In genomic region chr4:134747108-134747805, GRCh38 we compare ENCODE assay signal across 18 cellular contexts.
DNase-seq lines count a peak whose midpoint lies in the region; ATAC-seq, FAIRE-seq and TF ChIP-seq lines count a peak whose summit lies in the region.
"Had no signal": no experiment of that assay in that cellular context is flagged by ENCODE, and none has a peak within 500 bp of the region (broad histone marks: within the 10 kb centered on the region; RNA-seq: fewer than 3 reads in every experiment).

No MANE protein-coding gene starts in this region.

- POLR2A ChIA-PET in Caco-2 (lab: Charles Lee) = interaction anchor here (0.5 kb wide), 1 partner anchor 127 kb away, joined by 3 read pairs; no protein-coding TSS in a partner anchor
- POLR2A ChIA-PET in naive thymus-derived CD4-positive, alpha-beta T cell (lab: Charles Lee) = no interaction called here
- POLR2A ChIA-PET in activated CD4-positive, alpha-beta memory T cell treated with anti-CD3 and anti-CD28 coated beads, Interleukin-2, amount 10 ng/mL, durations not matched to agents 7 days and 5 days (lab: Charles Lee) = no interaction called here

- ATAC-seq in naive thymus-derived CD4-positive, alpha-beta T cell = no peak
- ATAC-seq: CD8-positive, alpha-beta T cell had no signal

- BruUV-seq in Caco-2 (replicated peaks; lab: Mats Ljungman, UMichigan) = no TSS peak

- H3K27me3 ChIP-seq in Caco-2 (replicated peaks; ENCODE audit: control insufficient read depth, insufficient read depth, low read length) = no peaks in the 10 kb centered on the region
- H3K27me3 ChIP-seq in naive thymus-derived CD4-positive, alpha-beta T cell (ENCODE audit: control insufficient read depth in 2 of 2, insufficient read depth in 2 of 2, low read length in 2 of 2) = no peaks in the 10 kb centered on the region
- H3K27me3 ChIP-seq: BLaER1, SJSA1 had no signal

- H3K4me3 ChIP-seq in Caco-2 (ENCODE audit: low read depth, low read length) (no peak overlapping the region), choroid plexus epithelial cell (ENCODE audit: low read depth, low read length) (no peak overlapping the region)
- H3K4me3 ChIP-seq in naive thymus-derived CD4-positive, alpha-beta T cell (ENCODE audit: low read length) = no peak overlapping the region
- H3K4me3 ChIP-seq: BLaER1, SJSA1 had no signal

- peak overlapping the region; percentile 85 for H3K27ac Mint-ChIP-seq in Caco-2 (ENCODE audit: unreplicated experiment)
- H3K27ac Mint-ChIP-seq in naive thymus-derived CD4-positive, alpha-beta T cell = no peak overlapping the region
- H3K27ac Mint-ChIP-seq in activated CD4-positive, alpha-beta memory T cell treated with anti-CD3 and anti-CD28 coated beads, Interleukin-2, amount 10 ng/mL, durations not matched to agents 7 days and 5 days = no peak overlapping the region
- no peak overlapping the region for H3K27ac Mint-ChIP-seq in activated T-cell treated with anti-CD3 and anti-CD28 coated beads, Interleukin-2, amount 50 U/mL, for 24 hours
- H3K27ac Mint-ChIP-seq: CD8-positive, alpha-beta T cell had no signal

- H3K36me3 ChIP-seq in Caco-2 (ENCODE audit: control insufficient read depth, insufficient read depth, low read length) = no peaks in the 10 kb centered on the region
- H3K36me3 ChIP-seq in naive thymus-derived CD4-positive, alpha-beta T cell (ENCODE audit: control insufficient read depth in 2 of 3, insufficient read depth in 3 of 3, low read length in 3 of 3) = no peaks in the 10 kb centered on the region
- H3K36me3 ChIP-seq: BLaER1, SJSA1 had no signal

- no peak for TF ChIP-seq CTCF in Caco-2 (IDR thresholded peaks at IDR 0.05; ENCODE audit: insufficient read depth in 1 of 2, low read depth in 1 of 2, low read length in 1 of 2, severe bottlenecking in 1 of 2, unreplicated experiment in 1 of 2)
- TF ChIP-seq CTCF in choroid plexus epithelial cell (conservative IDR thresholded peaks at IDR 0.05; ENCODE audit: low read depth, low read length) = no peak

- H3K9me3 ChIP-seq in Caco-2 = peaks cover 9% of the 10 kb centered on the region
- no peaks in the 10 kb centered on the region for H3K9me3 ChIP-seq in naive thymus-derived CD4-positive, alpha-beta T cell (ENCODE audit: control insufficient read depth in 2 of 3, low read length in 3 of 3)
- H3K9me3 ChIP-seq: BLaER1, SJSA1 had no signal

- peaks cover 20% of the 10 kb centered on the region for H3K4me1 Mint-ChIP-seq in Caco-2 (ENCODE audit: low read depth, unreplicated experiment)
- H3K4me1 Mint-ChIP-seq in naive thymus-derived CD4-positive, alpha-beta T cell = no peaks in the 10 kb centered on the region
- no peaks in the 10 kb centered on the region for H3K4me1 Mint-ChIP-seq in activated CD4-positive, alpha-beta memory T cell treated with anti-CD3 and anti-CD28 coated beads, Interleukin-2, amount 10 ng/mL, durations not matched to agents 7 days and 5 days
- H3K4me1 Mint-ChIP-seq in activated T-cell treated with anti-CD3 and anti-CD28 coated beads, Interleukin-2, amount 50 U/mL, for 24 hours (ENCODE audit: low read depth) = no peaks in the 10 kb centered on the region

- TF ChIP-seq POLR2A in H54 (IDR thresholded peaks at IDR 0.05; ENCODE audit: low read depth, low read length) = no peak

- DNase-seq in Caco-2 (peak; percentile 63 to 79), LHCN-M2 (ENCODE audit: low read depth) (peak; percentile 8), choroid plexus epithelial cell (ENCODE audit: low read depth) (peak; percentile 1), kidney tubule cell (ENCODE audit: low spot score) (peak; percentile 51), H54 (ENCODE audit: insufficient read length, low spot score) (no peak)
- DNase-seq in naive thymus-derived CD4-positive, alpha-beta T cell = no peak
- DNase-seq in activated CD4-positive, alpha-beta memory T cell treated with anti-CD3 and anti-CD28 coated beads, Interleukin-2, amount 10 ng/mL, durations not matched to agents 7 days and 5 days = no peak
- DNase-seq in activated T-cell treated with anti-CD3 and anti-CD28 coated beads, Interleukin-2, amount 50 U/mL, for 24 hours = no peak
- DNase-seq: CD8-positive, alpha-beta T cell; H7; NCI-H1048; NCI-H1436 treated with DMSO at 0.1 percent for 48 hours; NCI-H2029 treated with DMSO at 0.1 percent for 48 hours; NCI-H2171 treated with DMSO at 0.1 percent for 48 hours; NCI-H446 treated with DMSO at 0.1 percent for 48 hours had no signal

- peak overlapping the region; percentile 55 for H3K4me3 Mint-ChIP-seq in Caco-2 (ENCODE audit: unreplicated experiment)
- no peak overlapping the region for H3K4me3 Mint-ChIP-seq in naive thymus-derived CD4-positive, alpha-beta T cell
- H3K4me3 Mint-ChIP-seq in activated CD4-positive, alpha-beta memory T cell treated with anti-CD3 and anti-CD28 coated beads, Interleukin-2, amount 10 ng/mL, durations not matched to agents 7 days and 5 days = no peak overlapping the region
- no peak overlapping the region for H3K4me3 Mint-ChIP-seq in activated T-cell treated with anti-CD3 and anti-CD28 coated beads, Interleukin-2, amount 50 U/mL, for 24 hours
- H3K4me3 Mint-ChIP-seq: CD8-positive, alpha-beta T cell had no signal

- no peaks in the 10 kb centered on the region for H3K27me3 Mint-ChIP-seq in Caco-2 (ENCODE audit: insufficient read depth, unreplicated experiment)
- H3K27me3 Mint-ChIP-seq in naive thymus-derived CD4-positive, alpha-beta T cell = no peaks in the 10 kb centered on the region
- no peaks in the 10 kb centered on the region for H3K27me3 Mint-ChIP-seq in activated CD4-positive, alpha-beta memory T cell treated with anti-CD3 and anti-CD28 coated beads, Interleukin-2, amount 10 ng/mL, durations not matched to agents 7 days and 5 days
- no peaks in the 10 kb centered on the region for H3K27me3 Mint-ChIP-seq in activated T-cell treated with anti-CD3 and anti-CD28 coated beads, Interleukin-2, amount 50 U/mL, for 24 hours

- CTCF ChIA-PET in Caco-2 (lab: Charles Lee) = interaction anchor here (0.6 kb wide), 2 partner anchors 12 to 117 kb away, joined by 3 to 6 read pairs; no protein-coding TSS in a partner anchor
- CTCF ChIA-PET in naive thymus-derived CD4-positive, alpha-beta T cell (lab: Charles Lee) = no interaction called here
- CTCF ChIA-PET in activated CD4-positive, alpha-beta memory T cell treated with anti-CD3 and anti-CD28 coated beads, Interleukin-2, amount 10 ng/mL, durations not matched to agents 7 days and 5 days (lab: Charles Lee) = no interaction called here

- intact Hi-C loops in Caco-2 (cut with micrococcal nuclease; ENCODE audit: unreplicated experiment) = loop anchor here (2.0 to 5.0 kb wide), 3 partner anchors 50 to 750 kb away; no protein-coding TSS in a partner anchor
- intact Hi-C loops in naive thymus-derived CD4-positive, alpha-beta T cell (cut with micrococcal nuclease) = no loop called here

- no peak overlapping the region for H3K27ac ChIP-seq in naive thymus-derived CD4-positive, alpha-beta T cell (ENCODE audit: low read depth, low read length)
- H3K27ac ChIP-seq: BLaER1, SJSA1 had no signal

- H3K36me3 Mint-ChIP-seq in Caco-2 (ENCODE audit: insufficient read depth, unreplicated experiment) = no peaks in the 10 kb centered on the region
- peaks cover 0 to 3% (median 0%) of the 10 kb centered on the region in 5 donors for H3K36me3 Mint-ChIP-seq in naive thymus-derived CD4-positive, alpha-beta T cell
- no peaks in the 10 kb centered on the region for H3K36me3 Mint-ChIP-seq in activated CD4-positive, alpha-beta memory T cell treated with anti-CD3 and anti-CD28 coated beads, Interleukin-2, amount 10 ng/mL, durations not matched to agents 7 days and 5 days (ENCODE audit: low read depth)
- no peaks in the 10 kb centered on the region for H3K36me3 Mint-ChIP-seq in activated T-cell treated with anti-CD3 and anti-CD28 coated beads, Interleukin-2, amount 50 U/mL, for 24 hours (ENCODE audit: low read depth)
- H3K36me3 Mint-ChIP-seq: CD8-positive, alpha-beta T cell had no signal

- H3K9me3 Mint-ChIP-seq in Caco-2 (ENCODE audit: unreplicated experiment) = peaks cover 8% of the 10 kb centered on the region
- peaks cover 0 to 16% (median 8%) of the 10 kb centered on the region in 11 donors for H3K9me3 Mint-ChIP-seq in naive thymus-derived CD4-positive, alpha-beta T cell
- H3K9me3 Mint-ChIP-seq in activated CD4-positive, alpha-beta memory T cell treated with anti-CD3 and anti-CD28 coated beads, Interleukin-2, amount 10 ng/mL, durations not matched to agents 7 days and 5 days = peaks cover 10% of the 10 kb centered on the region
- peaks cover 37% of the 10 kb centered on the region for H3K9me3 Mint-ChIP-seq in activated T-cell treated with anti-CD3 and anti-CD28 coated beads, Interleukin-2, amount 50 U/mL, for 24 hours

- no peak for FAIRE-seq in H54 (lab: Jason Lieb, UNC)
- FAIRE-seq: A204.1 had no signal

- peaks cover 26% of the 10 kb centered on the region for H3K4me1 ChIP-seq in Caco-2
- H3K4me1 ChIP-seq in naive thymus-derived CD4-positive, alpha-beta T cell (ENCODE audit: control insufficient read depth in 2 of 2, insufficient read depth in 2 of 2, low read length in 2 of 2) = no peaks in the 10 kb centered on the region
- H3K4me1 ChIP-seq: BLaER1, SJSA1 had no signal

Comparison
In these comparisons a context has a peak if more than half of its experiments do, and no peak if none do; other contexts are left out.
1. DNase-seq: peak in Caco-2 (2 of 2), LHCN-M2 (single experiment), choroid plexus epithelial cell (single experiment) and kidney tubule cell (single experiment); none in naive thymus-derived CD4-positive, alpha-beta T cell (0 of 9), activated CD4-positive, alpha-beta memory T cell treated with anti-CD3 and anti-CD28 coated beads, Interleukin-2, amount 10 ng/mL, durations not matched to agents 7 days and 5 days (single experiment), H54 (single experiment) and activated T-cell treated with anti-CD3 and anti-CD28 coated beads, Interleukin-2, amount 50 U/mL, for 24 hours (single experiment).